ENCODE assay signal across 7 cellular contexts in the genomic region with DNA sequence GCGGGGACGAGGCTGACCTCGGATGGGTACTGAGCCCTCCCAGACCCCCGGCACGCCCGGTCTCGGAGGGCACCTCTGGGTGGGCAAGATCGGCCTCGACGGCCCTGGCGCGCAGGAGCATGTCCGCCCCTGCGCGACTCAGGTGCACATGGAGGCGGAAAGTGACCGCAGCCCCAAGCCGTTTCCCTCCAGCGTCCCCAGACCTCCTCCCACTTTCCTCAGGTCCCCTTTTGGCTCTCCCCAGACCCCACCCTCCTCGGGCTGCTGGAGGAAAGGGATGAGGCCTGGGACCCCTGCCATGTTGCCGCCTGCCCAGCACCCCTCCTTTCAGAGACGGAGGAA. TPM values are rescaled to one million over a fixed set of nuclear protein-coding genes. Genes with fewer than 3 reads are reported as not detected.
DNase-seq lines count a peak whose midpoint lies in the region; ATAC-seq and TF ChIP-seq lines count a peak whose summit lies in the region.

No MANE protein-coding gene starts in this region.

- H3K9me3 Mint-ChIP-seq in activated T-helper 17 cell treated with anti-CD3 and anti-CD28 coated beads, Interleukin-2, amount 50 U/mL, for 72 hours: no peaks in the 10 kb centered on the region
- H3K9me3 Mint-ChIP-seq in stimulated activated naive B cell treated with anti-CD40 and anti-IgM and Interleukin-4, amounts not matched to agents 10 μg/mL and 1 μg/mL and 100 μg/mL, for 72 hours: no peaks in the 10 kb centered on the region

- H3K36me3 Mint-ChIP-seq in activated T-helper 17 cell treated with anti-CD3 and anti-CD28 coated beads, Interleukin-2, amount 50 U/mL, for 72 hours (ENCODE audit: low read depth): peaks cover 2% of the 10 kb centered on the region
- peaks cover 0 to 4% of the 10 kb centered on the region in 2 donors for H3K36me3 Mint-ChIP-seq in stimulated activated naive B cell treated with anti-CD40 and anti-IgM and Interleukin-4, amounts not matched to agents 10 μg/mL and 1 μg/mL and 100 μg/mL, for 72 hours

- H3K27me3 ChIP-seq in iPS DF 6.9 (ENCODE audit: control insufficient read depth, insufficient read depth, low read length): no peaks in the 10 kb centered on the region

- H3K4me1 ChIP-seq in HEK293 (ENCODE audit: control insufficient read depth, insufficient read depth, low read length) (peaks cover 16% of the 10 kb centered on the region), iPS DF 6.9 (ENCODE audit: control insufficient read depth, insufficient read depth, low read length) (peaks cover 6% of the 10 kb centered on the region)

- no peaks in the 10 kb centered on the region for H3K9me3 ChIP-seq in HEK293 (ENCODE audit: control insufficient read depth, insufficient read depth, low read depth, low read length)
- H3K9me3 ChIP-seq in iPS DF 6.9 (ENCODE audit: control insufficient read depth, insufficient read depth, low read length): no peaks in the 10 kb centered on the region

- peaks cover 7% of the 10 kb centered on the region for H3K4me1 Mint-ChIP-seq in activated T-helper 17 cell treated with anti-CD3 and anti-CD28 coated beads, Interleukin-2, amount 50 U/mL, for 72 hours
- peaks cover 24 to 47% of the 10 kb centered on the region in 2 donors for H3K4me1 Mint-ChIP-seq in stimulated activated naive B cell treated with anti-CD40 and anti-IgM and Interleukin-4, amounts not matched to agents 10 μg/mL and 1 μg/mL and 100 μg/mL, for 72 hours

- CTCF ChIA-PET in HEK293 (lab: Yijun Ruan, JAX): interaction anchor here (0.7 to 18.9 kb wide), 5 partner anchors 11 to 338 kb away, joined by 3 to 733 read pairs (median 4); no protein-coding TSS in a partner anchor

- no peak for DNase-seq in iPS DF 6.9 (ENCODE audit: low read depth, low spot score)
- DNase-seq in stimulated activated naive B cell treated with anti-CD40 and anti-IgM and Interleukin-4, amounts not matched to agents 10 μg/mL and 1 μg/mL and 100 μg/mL, for 72 hours: no peak

- no peak for TF ChIP-seq CTCF in HEK293 (tag by site-specific recombination; IDR thresholded peaks at IDR 0.05)

- no peaks in the 10 kb centered on the region for H3K27me3 Mint-ChIP-seq in activated T-helper 17 cell treated with anti-CD3 and anti-CD28 coated beads, Interleukin-2, amount 50 U/mL, for 72 hours
- peaks cover 19 to 28% of the 10 kb centered on the region in 2 donors for H3K27me3 Mint-ChIP-seq in stimulated activated naive B cell treated with anti-CD40 and anti-IgM and Interleukin-4, amounts not matched to agents 10 μg/mL and 1 μg/mL and 100 μg/mL, for 72 hours

- POLR2A ChIA-PET in HEK293 (lab: Yijun Ruan, JAX): interaction anchor here (1.8 to 2.9 kb wide), 2 partner anchors 10 to 28 kb away, joined by 5 to 22 read pairs; a partner anchor contains a TSS

- H3K4me3 ChIP-seq in HEK293 (ENCODE audit: low read depth, low read length) (peak overlapping the region; percentile 13), iPS DF 6.9 (ENCODE audit: low read length) (peak overlapping the region; percentile 40; the same call in 1 of the 2 replicates)

- H3K27ac ChIP-seq in HEK293 (ENCODE audit: extremely low read depth, low read depth, low read length) (peak overlapping the region; percentile 28; the same call in 1 of the 2 replicates), iPS DF 6.9 (ENCODE audit: low read length) (no peak overlapping the region)

- H3K27ac Mint-ChIP-seq in activated T-helper 17 cell treated with anti-CD3 and anti-CD28 coated beads, Interleukin-2, amount 50 U/mL, for 72 hours: peak overlapping the region; percentile 33
- H3K27ac Mint-ChIP-seq in stimulated activated naive B cell treated with anti-CD40 and anti-IgM and Interleukin-4, amounts not matched to agents 10 μg/mL and 1 μg/mL and 100 μg/mL, for 72 hours: peak overlapping the region; percentile 69

- ATAC-seq in activated T-helper 17 cell treated with anti-CD3 and anti-CD28 coated beads, Interleukin-2, amount 50 U/mL, for 72 hours (replicated peaks): no peak
- ATAC-seq in stimulated activated naive B cell treated with anti-CD40 and anti-IgM and Interleukin-4, amounts not matched to agents 10 μg/mL and 1 μg/mL and 100 μg/mL, for 72 hours (replicated peaks): no peak
- ATAC-seq in GM19351 (IDR thresholded peaks at IDR 0.05; ENCODE audit: unreplicated experiment) (no peak), GM18517 (IDR thresholded peaks at IDR 0.05; ENCODE audit: unreplicated experiment) (no peak), HG02642 (IDR thresholded peaks at IDR 0.05; ENCODE audit: poor library complexity, unreplicated experiment) (no peak)

- peak overlapping the region; percentile 70 for H3K4me3 Mint-ChIP-seq in activated T-helper 17 cell treated with anti-CD3 and anti-CD28 coated beads, Interleukin-2, amount 50 U/mL, for 72 hours
- peak overlapping the region; percentile 62 to 69 for H3K4me3 Mint-ChIP-seq in stimulated activated naive B cell treated with anti-CD40 and anti-IgM and Interleukin-4, amounts not matched to agents 10 μg/mL and 1 μg/mL and 100 μg/mL, for 72 hours

- no CpG with 5 or more reads among the region's 22 CpGs for WGBS in iPS DF 6.9 (ENCODE audit: insufficient coverage, insufficient read length)

- peaks cover 0 to 2% of the 10 kb centered on the region in 2 experiments; a peak in 2 of 3 replicates for H3K36me3 ChIP-seq in HEK293 (ENCODE audit: control insufficient read depth in 2 of 2, insufficient read depth in 1 of 2, low read length in 2 of 2)
- peaks cover under 1% of the 10 kb centered on the region; the same call in 1 of the 2 replicates for H3K36me3 ChIP-seq in iPS DF 6.9 (ENCODE audit: control insufficient read depth, insufficient read depth, low read length)

TF ChIP-seq in HEK293, 187 proteins besides CTCF, POLR2A, EP300 and RAD21:
- TF ChIP-seq BCL11B (tag by site-specific recombination; IDR thresholded peaks at IDR 0.05; ENCODE audit: low read depth): no peak
- no peak for TF ChIP-seq ZNF174 (tag by site-specific recombination; IDR thresholded peaks at IDR 0.05)
- no peak for TF ChIP-seq EGR2 (tag by site-specific recombination; IDR thresholded peaks at IDR 0.05; ENCODE audit: low read depth)
- peak; percentile 26; the same call in 1 of the 2 replicates for TF ChIP-seq ZNF335 (tag by site-specific recombination; conservative IDR thresholded peaks at IDR 0.05)
- peak; percentile 6; the same call in 1 of the 2 replicates for TF ChIP-seq ZBTB21 (tag by site-specific recombination; IDR thresholded peaks at IDR 0.05)
- peak; percentile 6; the same call in 1 of the 2 replicates for TF ChIP-seq ZFHX2 (tag by site-specific recombination; conservative IDR thresholded peaks at IDR 0.05)
- TF ChIP-seq ZNF423 (tag by site-specific recombination; IDR thresholded peaks at IDR 0.05): peak; percentile 57; the same call in 1 of the 2 replicates
- TF ChIP-seq HOXC10 (CRISPR knock-in tag; IDR thresholded peaks at IDR 0.05): no peak
- TF ChIP-seq, protein P1, sequence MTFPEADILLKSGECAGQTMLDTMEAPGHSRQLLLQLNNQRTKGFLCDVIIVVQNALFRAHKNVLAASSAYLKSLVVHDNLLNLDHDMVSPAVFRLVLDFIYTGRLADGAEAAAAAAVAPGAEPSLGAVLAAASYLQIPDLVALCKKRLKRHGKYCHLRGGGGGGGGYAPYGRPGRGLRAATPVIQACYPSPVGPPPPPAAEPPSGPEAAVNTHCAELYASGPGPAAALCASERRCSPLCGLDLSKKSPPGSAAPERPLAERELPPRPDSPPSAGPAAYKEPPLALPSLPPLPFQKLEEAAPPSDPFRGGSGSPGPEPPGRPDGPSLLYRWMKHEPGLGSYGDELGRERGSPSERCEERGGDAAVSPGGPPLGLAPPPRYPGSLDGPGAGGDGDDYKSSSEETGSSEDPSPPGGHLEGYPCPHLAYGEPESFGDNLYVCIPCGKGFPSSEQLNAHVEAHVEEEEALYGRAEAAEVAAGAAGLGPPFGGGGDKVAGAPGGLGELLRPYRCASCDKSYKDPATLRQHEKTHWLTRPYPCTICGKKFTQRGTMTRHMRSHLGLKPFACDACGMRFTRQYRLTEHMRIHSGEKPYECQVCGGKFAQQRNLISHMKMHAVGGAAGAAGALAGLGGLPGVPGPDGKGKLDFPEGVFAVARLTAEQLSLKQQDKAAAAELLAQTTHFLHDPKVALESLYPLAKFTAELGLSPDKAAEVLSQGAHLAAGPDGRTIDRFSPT (tag by site-specific recombination; IDR thresholded peaks at IDR 0.05): peak; percentile 1; the same call in 1 of the 2 replicates
- no peak for TF ChIP-seq ZNF837 (tag by site-specific recombination; IDR thresholded peaks at IDR 0.05)
- TF ChIP-seq, protein P2, sequence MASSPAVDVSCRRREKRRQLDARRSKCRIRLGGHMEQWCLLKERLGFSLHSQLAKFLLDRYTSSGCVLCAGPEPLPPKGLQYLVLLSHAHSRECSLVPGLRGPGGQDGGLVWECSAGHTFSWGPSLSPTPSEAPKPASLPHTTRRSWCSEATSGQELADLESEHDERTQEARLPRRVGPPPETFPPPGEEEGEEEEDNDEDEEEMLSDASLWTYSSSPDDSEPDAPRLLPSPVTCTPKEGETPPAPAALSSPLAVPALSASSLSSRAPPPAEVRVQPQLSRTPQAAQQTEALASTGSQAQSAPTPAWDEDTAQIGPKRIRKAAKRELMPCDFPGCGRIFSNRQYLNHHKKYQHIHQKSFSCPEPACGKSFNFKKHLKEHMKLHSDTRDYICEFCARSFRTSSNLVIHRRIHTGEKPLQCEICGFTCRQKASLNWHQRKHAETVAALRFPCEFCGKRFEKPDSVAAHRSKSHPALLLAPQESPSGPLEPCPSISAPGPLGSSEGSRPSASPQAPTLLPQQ (tag by site-specific recombination; IDR thresholded peaks at IDR 0.05): no peak

RNA-seq across cellular contexts. Expression of a gene that starts 10.0 kb away (rescaled TPM):
- total RNA-seq in activated T-helper 17 cell treated with anti-CD3 and anti-CD28 coated beads, Interleukin-2, amount 50 U/mL, for 72 hours: 1,000 to 10,000 TPM; 2,432 to 2,485 TPM

RNA-seq across cellular contexts. Expression of a gene that starts 12.6 kb away (rescaled TPM):
- total RNA-seq in activated T-helper 17 cell treated with anti-CD3 and anti-CD28 coated beads, Interleukin-2, amount 50 U/mL, for 72 hours: 10 to 100 TPM; 22.6 to 24.2 TPM

RNA-seq across cellular contexts. Expression of a gene that starts 15.7 kb away (rescaled TPM):
- not detected for total RNA-seq in activated T-helper 17 cell treated with anti-CD3 and anti-CD28 coated beads, Interleukin-2, amount 50 U/mL, for 72 hours

RNA-seq across cellular contexts. Expression of a gene that starts 44.1 kb away (rescaled TPM):
- not detected for total RNA-seq in activated T-helper 17 cell treated with anti-CD3 and anti-CD28 coated beads, Interleukin-2, amount 50 U/mL, for 72 hours

RNA-seq across cellular contexts. Expression of a gene that starts 58.6 kb away (rescaled TPM):
- 1 to 10 TPM in 1 of 2 donors, under 1 TPM in 1; 0.41 to 2.1 TPM for total RNA-seq in activated T-helper 17 cell treated with anti-CD3 and anti-CD28 coated beads, Interleukin-2, amount 50 U/mL, for 72 hours
